11 cellular contexts compared by ENCODE assay signal in genomic region chr2:188937228-188938220, GRCh38. TPM values are rescaled to one million over a fixed set of nuclear protein-coding genes. Genes with fewer than 3 reads are reported as not detected.
DNase-seq lines count a peak whose midpoint lies in the region; ATAC-seq and TF ChIP-seq lines count a peak whose summit lies in the region.
"Had no signal": no experiment of that assay in that cellular context is flagged by ENCODE, and none has a peak within 500 bp of the region (broad histone marks: within the 10 kb centered on the region; RNA-seq: fewer than 3 reads in every experiment).

No MANE protein-coding gene starts in this region.

- no peaks in the 10 kb centered on the region for H3K9me3 ChIP-seq in BLaER1 treated with 17β-estradiol and CSF1 and Interleukin-3, amounts not matched to agents 10 nM and 100 nM (replicated peaks in 1 of 11)
- H3K9me3 ChIP-seq in ascending aorta (no peaks in the 10 kb centered on the region), gastroesophageal sphincter (no peaks in the 10 kb centered on the region), gastrocnemius medialis (no peaks in the 10 kb centered on the region), Karpas-422 (ENCODE audit: low read length) (no peaks in the 10 kb centered on the region), MM.1S (replicated peaks; ENCODE audit: insufficient read depth, low read length) (no peaks in the 10 kb centered on the region)

- peaks cover 2 to 10% (median 8%) of the 10 kb centered on the region in 10 experiments; a peak in 13 of 20 replicates for H3K4me1 ChIP-seq in BLaER1 treated with 17β-estradiol and CSF1 and Interleukin-3, amounts not matched to agents 10 nM and 100 nM
- H3K4me1 ChIP-seq in ascending aorta (peaks cover 0 to 22% of the 10 kb centered on the region in 2 donors), gastroesophageal sphincter (no peaks in the 10 kb centered on the region), gastrocnemius medialis (no peaks in the 10 kb centered on the region), Karpas-422 (ENCODE audit: low read length) (no peaks in the 10 kb centered on the region), MM.1S (ENCODE audit: low read length) (no peaks in the 10 kb centered on the region)

- H2AFZ ChIP-seq in Karpas-422 (ENCODE audit: low read length) (no peak overlapping the region), MM.1S (ENCODE audit: low read length) (no peak overlapping the region)

- no peaks in the 10 kb centered on the region for H3K9me2 ChIP-seq in Karpas-422 (replicated peaks; ENCODE audit: insufficient read depth, low read length)
- H3K9me2 ChIP-seq in MM.1S (replicated peaks; ENCODE audit: insufficient read depth, low read length): no peaks in the 10 kb centered on the region

- H3F3A ChIP-seq in MM.1S (ENCODE audit: insufficient read depth, low read length): no peaks in the 10 kb centered on the region

- TF ChIP-seq POLR2A in gastroesophageal sphincter (IDR thresholded peaks at IDR 0.05) (no peak), gastrocnemius medialis (IDR thresholded peaks at IDR 0.05) (no peak)

- H3K79me2 ChIP-seq in Karpas-422 (ENCODE audit: low read length): no peaks in the 10 kb centered on the region
- H3K79me2 ChIP-seq in MM.1S (ENCODE audit: low read length): no peaks in the 10 kb centered on the region

- peak overlapping the region in 9 of 11 experiments; percentile 1 to 40 (median 11); a peak in 10 of 22 replicates for H3K4me2 ChIP-seq in BLaER1 treated with 17β-estradiol and CSF1 and Interleukin-3, amounts not matched to agents 10 nM and 100 nM
- H3K4me2 ChIP-seq in Karpas-422 (ENCODE audit: low read depth, low read length, poor library complexity, severe bottlenecking) (no peak overlapping the region), MM.1S (ENCODE audit: low read depth, low read length) (no peak overlapping the region)

- WGBS in gastroesophageal sphincter (ENCODE audit: low coverage in 1 of 2), 2 donors: 60 to 82% methylated on average over 1 of the region's 1 CpG

- H3K27ac ChIP-seq in BLaER1 treated with 17β-estradiol and CSF1 and Interleukin-3, amounts not matched to agents 10 nM and 100 nM: no peak overlapping the region
- H3K27ac ChIP-seq in ascending aorta (peak overlapping the region; percentile 76 to 83), gastroesophageal sphincter (peak overlapping the region in 3 of 4 donors; percentile 39 to 62 (median 55)), gastrocnemius medialis (peak overlapping the region; percentile 39 to 66 (median 60)), Karpas-422 (ENCODE audit: low read length) (no peak overlapping the region), MM.1S (ENCODE audit: low read length) (no peak overlapping the region)

- H3K9ac ChIP-seq in BLaER1 treated with 17β-estradiol and CSF1 and Interleukin-3, amounts not matched to agents 10 nM and 100 nM: no peak overlapping the region
- H3K9ac ChIP-seq in Karpas-422 (ENCODE audit: low read length) (no peak overlapping the region), MM.1S (ENCODE audit: low read length) (no peak overlapping the region)

- DNase-seq in ascending aorta (ENCODE audit: low spot score in 2 of 2): no peak
- DNase-seq in gastrocnemius medialis: no peak
- no peak for DNase-seq in Karpas-422
- DNase-seq in DMS53 (lab: John Stamatoyannopoulos, UW): no peak
- no peak for DNase-seq in MM.1S
- DNase-seq: CD8-positive, alpha-beta memory T cell; SHP77 had no signal

- in situ Hi-C loops in gastrocnemius medialis (cut with MboI; ENCODE audit: low sequenced_read_pairs in 4 of 4): no loop called here

- intact Hi-C loops in ascending aorta (cut with DNase I) (loop anchor here (2.0 kb wide), 1 partner anchor 37 kb away; the partner anchor contains the start of gene COL3A1), gastrocnemius medialis (cut with DNase I; ENCODE audit: low total_unique reads) (no loop called here)

- H4K20me1 ChIP-seq in BLaER1 treated with 17β-estradiol and CSF1 and Interleukin-3, amounts not matched to agents 10 nM and 100 nM: no peaks in the 10 kb centered on the region
- no peaks in the 10 kb centered on the region for H4K20me1 ChIP-seq in Karpas-422 (ENCODE audit: insufficient read depth, low read depth, low read length)
- no peaks in the 10 kb centered on the region; the same call in 1 of the 2 replicates for H4K20me1 ChIP-seq in MM.1S (ENCODE audit: insufficient read depth, low read length)

- H3K36me3 ChIP-seq in BLaER1 treated with 17β-estradiol and CSF1 and Interleukin-3, amounts not matched to agents 10 nM and 100 nM: no peaks in the 10 kb centered on the region
- H3K36me3 ChIP-seq in ascending aorta (no peaks in the 10 kb centered on the region), gastroesophageal sphincter (no peaks in the 10 kb centered on the region), gastrocnemius medialis (no peaks in the 10 kb centered on the region), Karpas-422 (ENCODE audit: insufficient read depth, low read length) (no peaks in the 10 kb centered on the region), MM.1S (replicated peaks; ENCODE audit: insufficient read depth, low read length) (no peaks in the 10 kb centered on the region)

- TF ChIP-seq EP300 in gastroesophageal sphincter (IDR thresholded peaks at IDR 0.05): no peak

- ATAC-seq in gastroesophageal sphincter (peak; percentile 80), gastrocnemius medialis (peak; percentile 69 to 74), HG02840 (IDR thresholded peaks at IDR 0.05; ENCODE audit: low FRiP score, unreplicated experiment) (no peak)
- ATAC-seq: natural killer cell treated with Interleukin-12 subunit alpha and Interleukin-12 subunit beta and Interleukin-15 and Interleukin-18, amount 100 ng/mL, for 72 hours had no signal

- no peaks in the 10 kb centered on the region for H3K27me3 ChIP-seq in BLaER1 treated with 17β-estradiol and CSF1 and Interleukin-3, amounts not matched to agents 10 nM and 100 nM
- no peaks in the 10 kb centered on the region for H3K27me3 ChIP-seq in ascending aorta
- H3K27me3 ChIP-seq in gastroesophageal sphincter: no peaks in the 10 kb centered on the region
- H3K27me3 ChIP-seq in gastrocnemius medialis: no peaks in the 10 kb centered on the region
- no peaks in the 10 kb centered on the region for H3K27me3 ChIP-seq in Karpas-422 (ENCODE audit: low read length)
- H3K27me3 ChIP-seq in MM.1S (replicated peaks; ENCODE audit: insufficient read depth, low read length): no peaks in the 10 kb centered on the region

- no peak for TF ChIP-seq CTCF in ascending aorta (IDR thresholded peaks at IDR 0.05)
- no peak for TF ChIP-seq CTCF in gastroesophageal sphincter (IDR thresholded peaks at IDR 0.05)
- TF ChIP-seq CTCF in gastrocnemius medialis (IDR thresholded peaks at IDR 0.05 in 4 of 5, conservative IDR thresholded peaks at IDR 0.05 in 1 of 5): no peak
- TF ChIP-seq CTCF in MM.1S (IDR thresholded peaks at IDR 0.05; ENCODE audit: low read length): no peak

- no peak overlapping the region for H3K4me3 ChIP-seq in BLaER1 treated with 17β-estradiol and CSF1 and Interleukin-3, amounts not matched to agents 10 nM and 100 nM
- H3K4me3 ChIP-seq in ascending aorta: no peak overlapping the region
- H3K4me3 ChIP-seq in gastroesophageal sphincter: no peak overlapping the region
- no peak overlapping the region for H3K4me3 ChIP-seq in gastrocnemius medialis
- no peak overlapping the region for H3K4me3 ChIP-seq in Karpas-422 (ENCODE audit: low read length)
- H3K4me3 ChIP-seq in MM.1S (ENCODE audit: low read length): no peak overlapping the region

RNA-seq across cellular contexts. Expression of gene COL3A1, which starts 36.6 kb away (rescaled TPM):
- 411 TPM for total RNA-seq in ascending aorta
- 100 to 1,000 TPM; 211 to 408 (median 347) TPM for total RNA-seq in gastroesophageal sphincter
- 10 to 100 TPM in 3 of 4 donors, 1 to 10 TPM in 1; 6.5 to 42.7 (median 15.0) TPM for total RNA-seq in gastrocnemius medialis
- total RNA-seq in Karpas-422 (2014; rRNA removed; shearing (Covaris generic); ENCODE audit: low replicate concordance): not detected in 2 replicates
- total RNA-seq: natural killer cell treated with Interleukin-12 subunit alpha and Interleukin-12 subunit beta and Interleukin-15 and Interleukin-18, amount 100 ng/mL, for 72 hours had no signal

Comparison
In these comparisons a context has a peak if more than half of its experiments do, and no peak if none do; other contexts are left out.
1. H3K27ac ChIP-seq: peak in ascending aorta (2 of 2), gastroesophageal sphincter (3 of 4) and gastrocnemius medialis (4 of 4); none in BLaER1 treated with 17β-estradiol and CSF1 and Interleukin-3, amounts not matched to agents 10 nM and 100 nM (0 of 11), Karpas-422 (single experiment) and MM.1S (single experiment).
2. H3K4me2 ChIP-seq: peak in BLaER1 treated with 17β-estradiol and CSF1 and Interleukin-3, amounts not matched to agents 10 nM and 100 nM (9 of 11); none in Karpas-422 (single experiment) and MM.1S (single experiment).